In genomic region chr4:110122201-110122600, GRCh38 we compare ENCODE assay signal across 27 cellular contexts.
"Had no signal": no experiment of that assay in that cellular context is flagged by ENCODE, and none has a peak within 500 bp of the region (broad histone marks: within the 10 kb centered on the region; RNA-seq: fewer than 3 reads in every experiment).

No MANE protein-coding gene starts in this region.

- H3K4me2 ChIP-seq: KMS-11 had no signal

- H3K9ac ChIP-seq: KMS-11 had no signal

- H3K27ac ChIP-seq: KMS-11, SK-N-MC, WERI-Rb-1 had no signal

- DNase-seq: activated CD4-positive, alpha-beta memory T cell treated with anti-CD3 and anti-CD28 coated beads, Interleukin-2, amount 10 ng/mL, durations not matched to agents 7 days and 5 days; activated CD4-positive, alpha-beta T cell treated with anti-CD3 and anti-CD28 coated beads for 36 hours; activated CD4-positive, alpha-beta T cell treated with anti-CD3 and anti-CD28 coated beads, Interleukin-2, amount 50 U/mL, for 1 hour; activated gamma-delta T cell treated with Interleukin-2 at 50 U/mL for 16 hours; activated naive CD4-positive, alpha-beta T cell treated with anti-CD3 and anti-CD28 coated beads, Interleukin-2, amount 10 ng/mL, durations not matched to agents 7 days and 5 days; activated naive CD8-positive, alpha-beta T cell treated with anti-CD3 and anti-CD28 coated beads, Interleukin-2, amount 10 ng/mL, durations not matched to agents 7 days and 5 days; activated T-cell treated with anti-CD3 and anti-CD28 coated beads for 4 hours; activated T-cell treated with anti-CD3 and anti-CD28 coated beads, Interleukin-2, amount 50 U/mL, for 72 hours; amniotic stem cell; caudate nucleus; MV-4-11; NCI-H1092 treated with DMSO at 0.1 percent for 48 hours; NCI-H1417 treated with DMSO at 0.1 percent for 48 hours; NCI-H1694; NCI-H2029; NCI-H2107; NCI-H345; NCI-H510A; NCI-H526 treated with DMSO at 0.1 percent for 48 hours; NCI-H82; SIG-M5; T-cell; T-helper 2 cell; T1000; WERI-Rb-1 had no signal

- H3K4me3 ChIP-seq: SK-N-MC had no signal
